In genomic region chr16:27676807-27677206, GRCh38 we compare ENCODE assay signal across 24 cellular contexts.
DNase-seq lines count a peak whose midpoint lies in the region; ATAC-seq and TF ChIP-seq lines count a peak whose summit lies in the region.
"Had no signal": no experiment of that assay in that cellular context is flagged by ENCODE, and none has a peak within 500 bp of the region (broad histone marks: within the 10 kb centered on the region; RNA-seq: fewer than 3 reads in every experiment).

No MANE protein-coding gene starts in this region.

- H3K23ac ChIP-seq in mesenchymal stem cell (ENCODE audit: low read length in 2 of 2): no peak overlapping the region

- peaks cover 24% of the 10 kb centered on the region for H3K36me3 Mint-ChIP-seq in chondrocyte (ENCODE audit: low read depth)
- H3K36me3 Mint-ChIP-seq in activated CD4-positive, alpha-beta memory T cell treated with anti-CD3 and anti-CD28 coated beads, Interleukin-2, amount 10 ng/mL, durations not matched to agents 7 days and 5 days (ENCODE audit: low read depth): no peaks in the 10 kb centered on the region
- H3K36me3 Mint-ChIP-seq in GM23338 (ENCODE audit: low read depth): peaks cover 17% of the 10 kb centered on the region

- ATAC-seq in HG03108 (IDR thresholded peaks at IDR 0.05; ENCODE audit: unreplicated experiment) (no peak), GM23338 (no peak)
- ATAC-seq: left colon, sciatic nerve had no signal

- no peak overlapping the region for H3K4me3 ChIP-seq in mesenchymal stem cell (ENCODE audit: insufficient read depth in 1 of 2, low read depth in 1 of 2, low read length in 2 of 2)
- no peak overlapping the region for H3K4me3 ChIP-seq in GM23338
- H3K4me3 ChIP-seq: esophagus muscularis mucosa, testis had no signal

- no peak overlapping the region for H4K91ac ChIP-seq in mesenchymal stem cell (ENCODE audit: low read length)

- no peak overlapping the region for H2BK12ac ChIP-seq in mesenchymal stem cell (ENCODE audit: low read length in 2 of 2)

- H3K27ac Mint-ChIP-seq in chondrocyte (ENCODE audit: unreplicated experiment) (peak overlapping the region; percentile 85), GM23338 (no peak overlapping the region)
- no peak overlapping the region for H3K27ac Mint-ChIP-seq in activated CD4-positive, alpha-beta memory T cell treated with anti-CD3 and anti-CD28 coated beads, Interleukin-2, amount 10 ng/mL, durations not matched to agents 7 days and 5 days
- H3K27ac Mint-ChIP-seq: CD4-positive, CD25-positive, alpha-beta regulatory T cell; T-helper 2 cell treated with Interferon-gamma antibody and Interleukin-4, amounts not matched to agents 5 μg/mL and 100 μg/mL, for 36 hours had no signal

- POLR2A ChIA-PET in activated CD4-positive, alpha-beta memory T cell treated with anti-CD3 and anti-CD28 coated beads, Interleukin-2, amount 10 ng/mL, durations not matched to agents 7 days and 5 days (lab: Charles Lee): no interaction called here

- H4K8ac ChIP-seq in mesenchymal stem cell (ENCODE audit: low read length): no peak overlapping the region

- H3K14ac ChIP-seq in mesenchymal stem cell (ENCODE audit: low read length in 2 of 2): no peak overlapping the region

- peaks cover 3% of the 10 kb centered on the region; the same call in 1 of the 2 replicates for H4K20me1 ChIP-seq in GM23338 (replicated peaks; ENCODE audit: insufficient read depth)

- H3K27ac ChIP-seq in mesenchymal stem cell (ENCODE audit: low read length, poor library complexity, severe bottlenecking): peak overlapping the region; percentile 76
- no peak overlapping the region for H3K27ac ChIP-seq in GM23338 (ENCODE audit: low read depth)
- H3K27ac ChIP-seq: 22Rv1, esophagus muscularis mucosa, KMS-11, testis had no signal

- H3K9me3 Mint-ChIP-seq in chondrocyte (ENCODE audit: low read depth) (peaks cover 7% of the 10 kb centered on the region), GM23338 (peaks cover 5% of the 10 kb centered on the region; the same call in 2 of the 3 replicates)
- H3K9me3 Mint-ChIP-seq in activated CD4-positive, alpha-beta memory T cell treated with anti-CD3 and anti-CD28 coated beads, Interleukin-2, amount 10 ng/mL, durations not matched to agents 7 days and 5 days: no peaks in the 10 kb centered on the region
- H3K9me3 Mint-ChIP-seq: T-helper 2 cell treated with Interferon-gamma antibody and Interleukin-4, amounts not matched to agents 5 μg/mL and 100 μg/mL, for 36 hours had no signal

- H3K9me2 ChIP-seq in GM23338 (ENCODE audit: insufficient read depth): no peaks in the 10 kb centered on the region

- H2BK15ac ChIP-seq in mesenchymal stem cell (ENCODE audit: low read depth, poor library complexity, severe bottlenecking): no peak overlapping the region

- H3K9me3 ChIP-seq in mesenchymal stem cell (ENCODE audit: control insufficient read depth, low read length): no peaks in the 10 kb centered on the region
- H3K9me3 ChIP-seq: esophagus muscularis mucosa, testis had no signal

- H3K4me1 Mint-ChIP-seq in chondrocyte (ENCODE audit: low read depth) (peaks cover 30% of the 10 kb centered on the region), GM23338 (peaks cover 3% of the 10 kb centered on the region; the same call in 2 of the 3 replicates)
- H3K4me1 Mint-ChIP-seq in activated CD4-positive, alpha-beta memory T cell treated with anti-CD3 and anti-CD28 coated beads, Interleukin-2, amount 10 ng/mL, durations not matched to agents 7 days and 5 days: no peaks in the 10 kb centered on the region

- no peaks in the 10 kb centered on the region for H3F3A ChIP-seq in GM23338 (replicated peaks; ENCODE audit: low read depth)

- TF ChIP-seq CTCF in chondrocyte (IDR thresholded peaks at IDR 0.05): no peak
- no peak for TF ChIP-seq CTCF in GM23338 (conservative IDR thresholded peaks at IDR 0.05; ENCODE audit: low read depth in 2 of 2)

- no peak overlapping the region for H3K4ac ChIP-seq in mesenchymal stem cell (ENCODE audit: low read depth in 1 of 2, low read length in 2 of 2)

- no peaks in the 10 kb centered on the region for H3K79me2 ChIP-seq in GM23338 (replicated peaks; ENCODE audit: insufficient read depth)

- no peak overlapping the region for H3K9ac ChIP-seq in mesenchymal stem cell (ENCODE audit: low read length)
- H3K9ac ChIP-seq: KMS-11 had no signal

- H3K4me1 ChIP-seq in mesenchymal stem cell (ENCODE audit: control insufficient read depth, insufficient read depth, low read depth, low read length) (peaks cover 14% of the 10 kb centered on the region), GM23338 (ENCODE audit: insufficient read depth) (no peaks in the 10 kb centered on the region)
- H3K4me1 ChIP-seq: esophagus muscularis mucosa, testis had no signal

- no peak overlapping the region for H3K18ac ChIP-seq in mesenchymal stem cell (ENCODE audit: low read depth in 1 of 2, low read length in 2 of 2)

- H2AK5ac ChIP-seq in mesenchymal stem cell (ENCODE audit: low read length, severe bottlenecking): peak overlapping the region; percentile 52

- CTCF ChIA-PET in activated CD4-positive, alpha-beta memory T cell treated with anti-CD3 and anti-CD28 coated beads, Interleukin-2, amount 10 ng/mL, durations not matched to agents 7 days and 5 days (lab: Charles Lee): no interaction called here

- no peak overlapping the region for H2BK5ac ChIP-seq in mesenchymal stem cell (ENCODE audit: low read depth, low read length, poor library complexity, severe bottlenecking)

- H3K27me3 Mint-ChIP-seq in chondrocyte (ENCODE audit: low read depth): no peaks in the 10 kb centered on the region
- H3K27me3 Mint-ChIP-seq in activated CD4-positive, alpha-beta memory T cell treated with anti-CD3 and anti-CD28 coated beads, Interleukin-2, amount 10 ng/mL, durations not matched to agents 7 days and 5 days: no peaks in the 10 kb centered on the region
- H3K27me3 Mint-ChIP-seq in GM23338 (ENCODE audit: insufficient read depth, low read depth, poor library complexity): peaks cover 10% of the 10 kb centered on the region
- H3K27me3 Mint-ChIP-seq: brain; CD4-positive, CD25-positive, alpha-beta regulatory T cell had no signal

- H2AFZ ChIP-seq in mesenchymal stem cell (ENCODE audit: low read depth, low read length) (no peak overlapping the region), GM23338 (no peak overlapping the region)

- peaks cover 13% of the 10 kb centered on the region for H3K79me1 ChIP-seq in mesenchymal stem cell (replicated peaks; ENCODE audit: low read length, poor library complexity, severe bottlenecking)

- no peak overlapping the region for H2BK120ac ChIP-seq in mesenchymal stem cell (ENCODE audit: low read depth, low read length)

- no peak overlapping the region for H3K4me3 Mint-ChIP-seq in chondrocyte (ENCODE audit: unreplicated experiment)
- H3K4me3 Mint-ChIP-seq in activated CD4-positive, alpha-beta memory T cell treated with anti-CD3 and anti-CD28 coated beads, Interleukin-2, amount 10 ng/mL, durations not matched to agents 7 days and 5 days: no peak overlapping the region
- H3K4me3 Mint-ChIP-seq in GM23338: no peak overlapping the region
- H3K4me3 Mint-ChIP-seq: brain; CD4-positive, CD25-positive, alpha-beta regulatory T cell; T-helper 2 cell treated with Interferon-gamma antibody and Interleukin-4, amounts not matched to agents 5 μg/mL and 100 μg/mL, for 36 hours had no signal

- DNase-seq in NCI-H524 (lab: John Stamatoyannopoulos, UW) (peak; percentile 54 to 64), NCI-H524 treated with DMSO at 0.1 percent for 48 hours (lab: John Stamatoyannopoulos, UW) (no peak), chondrocyte (ENCODE audit: low spot score) (no peak), mesenchymal stem cell (peak; percentile 56), NCI-H2196 (lab: John Stamatoyannopoulos, UW; ENCODE audit: unreplicated experiment) (no peak), GM23338 (ENCODE audit: low spot score) (no peak)
- DNase-seq in activated CD4-positive, alpha-beta memory T cell treated with anti-CD3 and anti-CD28 coated beads, Interleukin-2, amount 10 ng/mL, durations not matched to agents 7 days and 5 days: no peak
- DNase-seq: activated CD8-positive, alpha-beta memory T cell treated with anti-CD3 and anti-CD28 coated beads, Interleukin-2, amount 50 U/mL, for 48 hours; activated naive CD4-positive, alpha-beta T cell treated with Interleukin-2 at 50 U/mL for 16 hours; CD4-positive, CD25-positive, alpha-beta regulatory T cell; left colon; NCI-H1436 treated with DMSO at 0.1 percent for 48 hours; NCI-H446; nucleus accumbens; SIG-M5; stimulated activated CD4-positive, alpha-beta T cell treated with anti-CD3 and anti-CD28 coated beads, Interleukin-4, amount 100 ng/mL, for 1 hour; testis had no signal

- H3K27me3 ChIP-seq in mesenchymal stem cell (ENCODE audit: control insufficient read depth in 1 of 2, insufficient read depth in 1 of 2, low read length in 2 of 2) (no peaks in the 10 kb centered on the region), GM23338 (ENCODE audit: insufficient read depth) (no peaks in the 10 kb centered on the region)
- H3K27me3 ChIP-seq: esophagus muscularis mucosa, testis had no signal

- 57% methylated on average over 3 of the region's 4 CpGs for WGBS in mesenchymal stem cell

- H3K4me2 ChIP-seq in mesenchymal stem cell (ENCODE audit: low read length, poor library complexity, severe bottlenecking) (no peak overlapping the region), GM23338 (no peak overlapping the region)
- H3K4me2 ChIP-seq: KMS-11 had no signal

- H3K36me3 ChIP-seq in mesenchymal stem cell (ENCODE audit: control insufficient read depth in 1 of 2, insufficient read depth in 2 of 2, low read depth in 1 of 2, low read length in 2 of 2) (peaks cover 32 to 36% of the 10 kb centered on the region in 2 experiments), GM23338 (ENCODE audit: insufficient read depth) (no peaks in the 10 kb centered on the region; the same call in 1 of the 2 replicates)

TF ChIP-seq in GM23338, 12 proteins besides CTCF, POLR2A, EP300 and RAD21:
- no peak for TF ChIP-seq CREB1 (CRISPR knock-in tag; IDR thresholded peaks at IDR 0.05; ENCODE audit: low read depth)
- TF ChIP-seq ETS1 (IDR thresholded peaks at IDR 0.05): no peak
- TF ChIP-seq ZNF114 (CRISPR knock-in tag; IDR thresholded peaks at IDR 0.05): no peak
- no peak for TF ChIP-seq NANOG (IDR thresholded peaks at IDR 0.05; ENCODE audit: borderline replicate concordance)
TF ChIP-seq in GM23338: peak in this region for 0.

Comparison
In these comparisons a context has a peak if more than half of its experiments do, and no peak if none do; other contexts are left out.
1. DNase-seq: peak in NCI-H524 (2 of 2) and mesenchymal stem cell (single experiment); none in NCI-H524 treated with DMSO at 0.1 percent for 48 hours (single experiment), chondrocyte (single experiment), activated CD4-positive, alpha-beta memory T cell treated with anti-CD3 and anti-CD28 coated beads, Interleukin-2, amount 10 ng/mL, durations not matched to agents 7 days and 5 days (single experiment), NCI-H2196 (single experiment) and GM23338 (single experiment).